Comparison of ENCODE assay signal across 20 cellular contexts in the genomic region with DNA sequence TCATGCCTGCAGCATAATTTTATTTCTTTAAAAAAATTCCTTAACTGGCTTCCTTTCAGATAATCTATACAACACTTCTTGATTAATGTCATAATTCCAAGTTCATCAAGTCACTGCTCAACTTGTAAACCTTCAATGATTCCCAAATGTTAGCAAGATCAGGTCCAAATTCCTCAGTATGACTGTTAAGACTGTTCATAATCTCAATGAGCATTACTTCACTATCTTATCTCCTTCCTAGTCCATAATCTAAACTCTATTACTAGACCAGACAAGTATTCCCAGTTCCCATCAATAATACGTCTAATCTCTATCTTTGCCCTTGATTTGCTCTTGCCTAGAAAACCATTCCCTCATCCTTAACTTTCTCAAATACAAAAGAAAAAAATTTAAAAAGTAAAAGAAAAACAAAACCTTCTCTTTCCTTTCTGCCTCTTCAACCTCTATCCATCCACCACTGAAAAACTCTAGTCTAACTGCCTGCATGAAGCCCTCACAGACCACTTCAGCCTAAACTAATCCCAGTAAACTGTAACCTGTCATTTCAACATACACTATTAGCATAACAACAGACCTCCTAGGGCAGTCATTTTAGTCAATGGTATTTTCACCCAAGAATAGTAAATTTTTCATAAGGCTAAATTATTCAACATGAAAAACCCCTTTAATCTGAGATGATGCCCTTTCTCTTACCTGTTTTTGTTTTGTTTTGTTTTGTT. TPM values are rescaled to one million over a fixed set of nuclear protein-coding genes. Genes with fewer than 3 reads are reported as not detected.
DNase-seq lines count a peak whose midpoint lies in the region; ATAC-seq, FAIRE-seq and TF ChIP-seq lines count a peak whose summit lies in the region.
"Had no signal": no experiment of that assay in that cellular context is flagged by ENCODE, and none has a peak within 500 bp of the region (broad histone marks: within the 10 kb centered on the region; RNA-seq: fewer than 3 reads in every experiment).

No MANE protein-coding gene starts in this region.

- H3K27me3 Mint-ChIP-seq in Caco-2 (ENCODE audit: insufficient read depth, unreplicated experiment) (no peaks in the 10 kb centered on the region), mesothelial cell of epicardium (ENCODE audit: low read depth) (no peaks in the 10 kb centered on the region)

- H3K4me1 ChIP-seq in Caco-2 (peaks cover 5% of the 10 kb centered on the region), IMR-90 (ENCODE audit: control insufficient read depth, insufficient read depth, low read length) (peaks cover 3% of the 10 kb centered on the region), GM12878 (ENCODE audit: control insufficient read depth, insufficient read depth, low read length) (peaks cover 6% of the 10 kb centered on the region; the same call in 1 of the 2 replicates)

- FAIRE-seq in GM12878 (lab: Jason Lieb, UNC): no peak

- DNase-seq in Caco-2 (no peak), IMR-90 (peak; percentile 50), GM12878 (ENCODE audit: low read depth, low spot score) (no peak), mesothelial cell of epicardium (ENCODE audit: low spot score in 2 of 2, unreplicated experiment in 2 of 2) (no peak), omental fat pad (ENCODE audit: low spot score) (no peak), SK-N-DZ (ENCODE audit: low spot score) (no peak), lower leg skin (ENCODE audit: low spot score in 2 of 2) (no peak)
- DNase-seq: DMS153, EL, GM23248, HFFc6, Karpas-422, MM.1S, NCI-H1092 treated with DMSO at 0.1 percent for 48 hours, NCI-H2081 treated with DMSO at 0.1 percent for 48 hours, NCI-H524, SHP77 had no signal

- CTCF ChIA-PET in Caco-2 (lab: Charles Lee): no interaction called here
- CTCF ChIA-PET in IMR-90 (lab: Yijun Ruan, JAX): interaction anchor here (1.0 kb wide), 1 partner anchor 12 kb away, joined by 4 read pairs; no protein-coding TSS in a partner anchor
- CTCF ChIA-PET in GM12878 (lab: Yijun Ruan, JAX): interaction anchor here (3.8 kb wide), 1 partner anchor 31 kb away, joined by 17 read pairs; no protein-coding TSS in a partner anchor

- H4K20me1 ChIP-seq in IMR-90 (ENCODE audit: insufficient read depth, low read length) (peaks cover 96% of the 10 kb centered on the region), GM12878 (ENCODE audit: control insufficient read depth, insufficient read depth) (no peaks in the 10 kb centered on the region)

- H2BK120ac ChIP-seq in IMR-90 (ENCODE audit: low read depth, low read length): no peak overlapping the region

- H3K14ac ChIP-seq in IMR-90 (replicated peaks; ENCODE audit: low read depth, low read length): no peak overlapping the region

- H3K36me3 ChIP-seq in Caco-2 (ENCODE audit: control insufficient read depth, insufficient read depth, low read length): no peaks in the 10 kb centered on the region
- no peaks in the 10 kb centered on the region for H3K36me3 ChIP-seq in IMR-90 (ENCODE audit: control insufficient read depth, insufficient read depth, low read length)
- H3K36me3 ChIP-seq in GM12878 (ENCODE audit: control insufficient read depth in 2 of 2, insufficient read depth in 2 of 2, low read length in 1 of 2): no peaks in the 10 kb centered on the region

- SMC1A ChIA-PET in GM12878 (lab: Charles Lee; ENCODE audit: uncharacterized antibody, unreplicated experiment): interaction anchor here (1.2 kb wide), 1 partner anchor 26 kb away, joined by 3 read pairs; no protein-coding TSS in a partner anchor

- no peak overlapping the region for H3K56ac ChIP-seq in IMR-90 (ENCODE audit: extremely low read depth, insufficient read depth, low read length)

- POLR2A ChIA-PET in Caco-2 (lab: Charles Lee): no interaction called here
- POLR2A ChIA-PET in IMR-90 (lab: Charles Lee; ENCODE audit: unreplicated experiment): no interaction called here
- POLR2A ChIA-PET in GM12878 (lab: Charles Lee): interaction anchor here (1.5 kb wide), 1 partner anchor 14 kb away, joined by 3 read pairs; no protein-coding TSS in a partner anchor

- no peak for TF ChIP-seq POLR2A in IMR-90 (IDR thresholded peaks at IDR 0.05; ENCODE audit: low read depth, low read length)
- TF ChIP-seq POLR2A in GM12878 (IDR thresholded peaks at IDR 0.05; ENCODE audit: low read depth, low read length): no peak
- TF ChIP-seq POLR2A in lower leg skin (IDR thresholded peaks at IDR 0.05): no peak

- peaks cover 11% of the 10 kb centered on the region for H3K36me3 Mint-ChIP-seq in Caco-2 (ENCODE audit: insufficient read depth, unreplicated experiment)
- peaks cover 6% of the 10 kb centered on the region for H3K36me3 Mint-ChIP-seq in mesothelial cell of epicardium

- TF ChIP-seq EP300 in GM12878 (IDR thresholded peaks at IDR 0.05; ENCODE audit: borderline replicate concordance in 1 of 2, control insufficient read depth in 1 of 2, low read depth in 2 of 2, low read length in 2 of 2): no peak

- no peak overlapping the region for H3K23ac ChIP-seq in IMR-90 (ENCODE audit: low read depth, low read length)

- H3K4me3 ChIP-seq in Caco-2 (ENCODE audit: low read depth, low read length) (no peak overlapping the region), IMR-90 (ENCODE audit: insufficient read depth, low read depth, low read length) (no peak overlapping the region), GM12878 (no peak overlapping the region), lower leg skin (ENCODE audit: low read depth, poor library complexity, severe bottlenecking) (no peak overlapping the region)
- H3K4me3 ChIP-seq: GM23248 had no signal

- H3K9me3 ChIP-seq in Caco-2 (no peaks in the 10 kb centered on the region), IMR-90 (ENCODE audit: control insufficient read depth, insufficient read depth, low read length) (no peaks in the 10 kb centered on the region), GM12878 (replicated peaks; ENCODE audit: control insufficient read depth, insufficient read depth, low read length) (no peaks in the 10 kb centered on the region)

- H4K91ac ChIP-seq in IMR-90 (ENCODE audit: insufficient read depth, low read depth, low read length): no peak overlapping the region

- RAD21 ChIA-PET in GM12878 (lab: Charles Lee; ENCODE audit: unreplicated experiment): no interaction called here

- intact Hi-C loops in Caco-2 (cut with micrococcal nuclease; ENCODE audit: unreplicated experiment) (no loop called here), IMR-90 (cut with micrococcal nuclease) (no loop called here), GM12878 (cut with micrococcal nuclease; ENCODE audit: unreplicated experiment) (no loop called here), lower leg skin (cut with DNase I; ENCODE audit: low total_unique reads) (no loop called here)

- peaks cover 16% of the 10 kb centered on the region for H3K79me2 ChIP-seq in GM12878 (ENCODE audit: control insufficient read depth, insufficient read depth, low read length)

- H3K79me1 ChIP-seq in IMR-90 (ENCODE audit: low read depth in 1 of 2, low read length in 2 of 2): peaks cover 19 to 80% of the 10 kb centered on the region in 2 experiments

- dilution Hi-C loops in IMR-90 (cut with HindIII; ENCODE audit: low sequenced_read_pairs, unreplicated experiment): no loop called here

- no peak overlapping the region for H2AFZ ChIP-seq in IMR-90 (replicated peaks; ENCODE audit: low read length, poor library complexity)
- H2AFZ ChIP-seq in GM12878 (ENCODE audit: control insufficient read depth, low read depth, low read length): no peak overlapping the region
- H2AFZ ChIP-seq: GM23248 had no signal

- H3K9me3 Mint-ChIP-seq in Caco-2 (ENCODE audit: unreplicated experiment) (no peaks in the 10 kb centered on the region), mesothelial cell of epicardium (peaks cover 4% of the 10 kb centered on the region)
- H3K9me3 Mint-ChIP-seq: HFFc6 had no signal

- H4K8ac ChIP-seq in IMR-90 (ENCODE audit: low read depth in 2 of 2, low read length in 2 of 2): no peak overlapping the region

- no peak overlapping the region for H2BK15ac ChIP-seq in IMR-90 (ENCODE audit: low read depth, low read length)

- H4K5ac ChIP-seq in IMR-90 (ENCODE audit: low read depth, low read length): no peak overlapping the region

- ATAC-seq in IMR-90 (ENCODE audit: low read depth) (peak; percentile 32; the same call in 1 of the 2 replicates), GM12878 (no peak), omental fat pad (ENCODE audit: low FRiP score) (no peak), GM21528 (IDR thresholded peaks at IDR 0.05; ENCODE audit: low FRiP score, unreplicated experiment) (no peak)
- ATAC-seq: SK-N-SH treated with all-trans-retinoic acid at 6 μM for 48 hours had no signal

- H3K9ac ChIP-seq in IMR-90 (ENCODE audit: low read depth, low read length) (no peak overlapping the region), GM12878 (ENCODE audit: control insufficient read depth, insufficient read depth, low read length) (no peak overlapping the region)
- H3K9ac ChIP-seq: GM23248 had no signal

- no peak overlapping the region for H3K4me3 Mint-ChIP-seq in Caco-2 (ENCODE audit: unreplicated experiment)
- no peak overlapping the region for H3K4me3 Mint-ChIP-seq in mesothelial cell of epicardium
- H3K4me3 Mint-ChIP-seq: HFFc6 had no signal

- no peak for TF ChIP-seq RAD21 in IMR-90 (IDR thresholded peaks at IDR 0.05; ENCODE audit: low read length)
- TF ChIP-seq RAD21 in GM12878 (IDR thresholded peaks at IDR 0.05; ENCODE audit: insufficient read depth, low read depth, low read length): no peak

- H3K9me1 ChIP-seq in IMR-90 (ENCODE audit: insufficient read depth, low read length): peaks cover 22% of the 10 kb centered on the region

- no peak overlapping the region for H3K4me2 ChIP-seq in IMR-90 (ENCODE audit: low read depth, low read length)
- H3K4me2 ChIP-seq in GM12878 (ENCODE audit: control insufficient read depth, insufficient read depth): no peak overlapping the region

- H2AK9ac ChIP-seq in IMR-90 (replicated peaks; ENCODE audit: low read depth, low read length, poor library complexity): no peak overlapping the region

- H3K18ac ChIP-seq in IMR-90 (ENCODE audit: low read depth, low read length): no peak overlapping the region

- no peak overlapping the region for H2BK5ac ChIP-seq in IMR-90 (ENCODE audit: low read depth, low read length, poor library complexity, severe bottlenecking)

- H2AK5ac ChIP-seq in IMR-90 (ENCODE audit: low read depth, low read length): no peak overlapping the region

- H3K4me1 Mint-ChIP-seq in Caco-2 (ENCODE audit: low read depth, unreplicated experiment): peaks cover 34% of the 10 kb centered on the region
- peaks cover 13% of the 10 kb centered on the region for H3K4me1 Mint-ChIP-seq in mesothelial cell of epicardium

- BruUV-seq in Caco-2 (replicated peaks; lab: Mats Ljungman, UMichigan) (TSS peak; percentile 22), IMR-90 (replicated peaks; lab: Mats Ljungman, UMichigan) (no TSS peak), GM12878 (replicated peaks; lab: Mats Ljungman, UMichigan) (TSS peak; percentile 43)

- WGBS in IMR-90 (ENCODE audit: extremely low coverage in 2 of 2, insufficient read length in 1 of 2), 2 experiments: 100% methylated on average over 1 of the region's 1 CpG; no CpG with 5 or more reads in 1 of the 2 experiments
- 100% methylated on average over 1 of the region's 1 CpG for WGBS in GM12878 (ENCODE audit: insufficient coverage, insufficient replicate concordance, low lambda C conversion rate, missing lambda C conversion rate)
- 59 to 74% methylated on average over 1 of the region's 1 CpG for WGBS in lower leg skin, 2 donors

- in situ Hi-C loops in IMR-90 (cut with MboI; ENCODE audit: low sequenced_read_pairs): no loop called here
- in situ Hi-C loops in GM12878 (cut with MboI): no loop called here

- no peak overlapping the region for H2BK20ac ChIP-seq in IMR-90 (ENCODE audit: low read depth, low read length)

- no peak overlapping the region for H3K4ac ChIP-seq in IMR-90 (ENCODE audit: low read depth, low read length)

- TF ChIP-seq CTCF in Caco-2 (IDR thresholded peaks at IDR 0.05; ENCODE audit: insufficient read depth in 1 of 2, low read depth in 1 of 2, low read length in 1 of 2, severe bottlenecking in 1 of 2, unreplicated experiment in 1 of 2) (no peak), IMR-90 (conservative IDR thresholded peaks at IDR 0.05; ENCODE audit: low read depth, low read length) (no peak), GM12878 (IDR thresholded peaks at IDR 0.05 in 2 of 3, conservative IDR thresholded peaks at IDR 0.05 in 1 of 3; ENCODE audit: control insufficient read depth in 2 of 3, extremely low read depth in 1 of 3, insufficient read depth in 1 of 3, low read depth in 3 of 3, low read length in 3 of 3) (no peak), mesothelial cell of epicardium (IDR thresholded peaks at IDR 0.05; ENCODE audit: unreplicated experiment) (no peak), omental fat pad (IDR thresholded peaks at IDR 0.05) (no peak), lower leg skin (IDR thresholded peaks at IDR 0.05) (no peak)

- H3K27ac Mint-ChIP-seq in Caco-2 (ENCODE audit: unreplicated experiment) (no peak overlapping the region), mesothelial cell of epicardium (peak overlapping the region; percentile 19)
- H3K27ac Mint-ChIP-seq: HFFc6 had no signal

- H3K27me3 ChIP-seq in Caco-2 (replicated peaks; ENCODE audit: control insufficient read depth, insufficient read depth, low read length): no peaks in the 10 kb centered on the region
- no peaks in the 10 kb centered on the region for H3K27me3 ChIP-seq in IMR-90 (ENCODE audit: control insufficient read depth, insufficient read depth, low read length)
- no peaks in the 10 kb centered on the region for H3K27me3 ChIP-seq in GM12878 (replicated peaks in 1 of 2; ENCODE audit: control insufficient read depth in 2 of 2, insufficient read depth in 2 of 2, low read length in 1 of 2)

- H3K27ac ChIP-seq in IMR-90 (ENCODE audit: insufficient read depth, low read length): no peak overlapping the region
- no peak overlapping the region for H3K27ac ChIP-seq in GM12878 (ENCODE audit: control insufficient read depth, insufficient read depth)
- H3K27ac ChIP-seq: C4-2B, GM23248 had no signal

RNA-seq across cellular contexts. Expression of gene LUZP1, which starts 15.5 kb away (rescaled TPM):
- total RNA-seq in Caco-2 (2022) (20.0 and 20.6 TPM in 2 replicates), IMR-90 (2012; rRNA removed) (31.7 and 36.1 TPM in 2 replicates), GM12878 (2014; rRNA removed) (13.8 and 15.5 TPM in 2 replicates), GM12878 (2014; rRNA removed; fragmentation: Illumina TruSeq; extraction: Trizol) (17.1 and 17.5 TPM in 2 replicates), GM12878 (2021) (24.0 and 24.8 TPM in 2 replicates), mesothelial cell of epicardium (67.6 to 71.9 TPM (median 69.4 TPM) in 3 replicates), omental fat pad (10 to 100 TPM; 20.9 to 35.9 (median 31.3) TPM), lower leg skin (10 to 100 TPM; 14.2 to 25.5 (median 19.3) TPM)
- polyA plus RNA-seq in IMR-90 (2012; rRNA removed) (12.9 and 13.1 TPM in 2 replicates), GM12878 (2011; rRNA removed) (10.6 and 12.2 TPM in 2 replicates), GM12878 (2014; fragmentation: Illumina TruSeq; extraction: Trizol) (19.7 and 22.8 TPM in 2 replicates), GM12878 (2014; fragmentation: Nextera tagmentation; extraction: Ambion mirVana) (10 to 100 TPM; 11.3 to 17.1 TPM), GM12878 (2014; rRNA removed) (11.3 and 11.7 TPM in 2 replicates), GM12878 (2016; fragmentation: Nextera tagmentation; extraction: Ambion mirVana) (10 to 100 TPM; 27.1 to 28.2 TPM)
- 5.5 and 5.7 TPM in 2 replicates for polyA plus RNA-seq in IMR-90 (2012; cell fraction: cytosol; rRNA removed)
- polyA plus RNA-seq in IMR-90 (2012; cell fraction: nucleus; rRNA removed; ENCODE audit: low replicate concordance): 6.7 and 17.7 TPM in 2 replicates
- total RNA-seq in GM12878 (2013; cell fraction: nucleolus; rRNA removed): 26.6 and 27.5 TPM in 2 replicates
- 4.1 TPM for polyA plus RNA-seq in GM12878 (2011; ENCODE audit: low read depth)
- 8.2 and 8.4 TPM in 2 replicates for polyA plus RNA-seq in GM12878 (2011; cell fraction: cytosol; rRNA removed)
- 15.0 and 17.1 TPM in 2 replicates for polyA plus RNA-seq in GM12878 (2011; cell fraction: nucleus; rRNA removed)
- 5.0 and 5.6 TPM in 2 replicates for polyA plus RNA-seq in GM12878 (2012)
- polyA minus RNA-seq in GM12878 (2011; rRNA and poly(A)+ RNA removed): 18.1 and 18.9 TPM in 2 replicates
- polyA minus RNA-seq in GM12878 (2011; cell fraction: cytosol; rRNA and poly(A)+ RNA removed): 5.2 and 6.7 TPM in 2 replicates
- polyA minus RNA-seq in GM12878 (2011; cell fraction: nucleus; rRNA and poly(A)+ RNA removed): 10.8 and 14.2 TPM in 2 replicates
- polyA plus RNA-seq in SK-N-DZ (2014; cell fraction: cytosol; rRNA removed): 2.3 and 3.1 TPM in 2 replicates
- polyA plus RNA-seq in SK-N-DZ (2014; cell fraction: nucleus; rRNA removed): 2.0 and 4.3 TPM in 2 replicates
